Comparison of ENCODE assay signal across 39 cellular contexts in the genomic region with DNA sequence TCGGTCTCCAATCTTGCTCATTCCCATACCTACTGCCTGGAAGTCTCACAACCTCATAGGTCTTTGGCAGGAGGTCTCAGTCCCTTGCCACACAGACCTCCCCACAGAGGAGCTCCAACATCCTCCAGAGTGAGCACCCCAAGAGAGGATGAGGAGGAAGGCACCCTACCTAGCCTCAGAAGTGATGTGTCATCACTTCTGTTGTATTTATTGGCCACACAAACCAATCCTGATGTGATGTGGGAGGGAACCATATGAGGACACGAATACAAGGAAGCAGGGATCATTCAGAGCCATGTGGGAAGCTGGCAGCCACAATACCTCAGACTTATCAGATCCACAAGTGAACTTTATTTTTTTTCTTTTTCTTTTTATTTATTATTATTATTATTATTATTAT. TPM values are rescaled to one million over a fixed set of nuclear protein-coding genes. Genes with fewer than 3 reads are reported as not detected.
"Had no signal": no experiment of that assay in that cellular context is flagged by ENCODE, and none has a peak within 500 bp of the region (broad histone marks: within the 10 kb centered on the region; RNA-seq: fewer than 3 reads in every experiment).

No MANE protein-coding gene starts in this region.

- H3K27ac Mint-ChIP-seq: activated CD4-positive, alpha-beta memory T cell treated with anti-CD3 and anti-CD28 coated beads for 36 hours; activated CD4-positive, alpha-beta T cell treated with anti-CD3 and anti-CD28 coated beads for 36 hours; activated CD4-positive, alpha-beta T cell treated with anti-CD3 and anti-CD28 coated beads, Interleukin-2, amount 10 ng/mL, durations not matched to agents 24 days and 14 days; activated CD8-positive, alpha-beta memory T cell treated with anti-CD3 and anti-CD28 coated beads, Interleukin-2, amount 10 ng/mL, durations not matched to agents 7 days and 5 days; activated CD8-positive, alpha-beta T cell treated with anti-CD3 and anti-CD28 coated beads, Interleukin-2, amount 10 ng/mL, durations not matched to agents 7 days and 5 days; activated naive CD4-positive, alpha-beta T cell treated with anti-CD3 and anti-CD28 coated beads, Interleukin-2, amount 10 ng/mL, durations not matched to agents 7 days and 5 days; activated naive CD4-positive, alpha-beta T cell treated with anti-CD3 and anti-CD28 coated beads, Interleukin-2, amount 50 U/mL, for 72 hours; activated naive CD8-positive, alpha-beta T cell treated with anti-CD3 and anti-CD28 coated beads, Interleukin-2, amount 10 ng/mL, durations not matched to agents 7 days and 5 days; activated T-helper 1 cell treated with anti-CD3 and anti-CD28 coated beads, Interleukin-12 subunit alpha, Interleukin-12 subunit beta, Interleukin-2, Interleukin-4 antibody, amounts not matched to agents 30 ng/mL and 10 ng/mL and 1 ng/mL, durations not matched to agents 14 hours and 24 hours and 36 hours; activated T-helper 2 cell treated with anti-CD3 and anti-CD28 coated beads, Interferon-gamma antibody, Interleukin-2, Interleukin-4, amounts not matched to agents 10 μg/mL and 5 μg/mL and 100 μg/mL, durations not matched to agents 14 hours and 24 hours and 36 hours had no signal

- H3K36me3 ChIP-seq: ascending aorta, breast epithelium, cardiac muscle cell, colonic mucosa, esophagus squamous epithelium, gastroesophageal sphincter, heart right ventricle had no signal

- H3K27me3 Mint-ChIP-seq: activated CD4-positive, alpha-beta memory T cell treated with anti-CD3 and anti-CD28 coated beads for 36 hours; activated CD4-positive, alpha-beta T cell treated with anti-CD3 and anti-CD28 coated beads for 36 hours; brain had no signal

- DNase-seq: activated CD4-positive, alpha-beta memory T cell treated with anti-CD3 and anti-CD28 coated beads for 36 hours; activated CD4-positive, alpha-beta T cell treated with anti-CD3 and anti-CD28 coated beads for 36 hours; activated CD4-positive, alpha-beta T cell treated with anti-CD3 and anti-CD28 coated beads, Interleukin-2, amount 10 ng/mL, durations not matched to agents 24 days and 14 days; activated CD4-positive, CD25-positive, alpha-beta regulatory T cell; activated CD4-positive, CD25-positive, alpha-beta regulatory T cell treated with anti-CD3 and anti-CD28 coated beads, Interleukin-2, amount 50 U/mL, for 72 hours; activated CD8-positive, alpha-beta memory T cell treated with anti-CD3 and anti-CD28 coated beads, Interleukin-2, amount 10 ng/mL, durations not matched to agents 7 days and 5 days; activated CD8-positive, alpha-beta memory T cell treated with anti-CD3 and anti-CD28 coated beads, Interleukin-2, amount 50 U/mL, for 4 hours; activated CD8-positive, alpha-beta T cell treated with anti-CD3 and anti-CD28 coated beads, Interleukin-2, amount 10 ng/mL, durations not matched to agents 7 days and 5 days; activated effector memory CD4-positive, alpha-beta T cell treated with anti-CD3 and anti-CD28 coated beads, Interleukin-2, amount 50 U/mL, for 16 hours; activated naive CD4-positive, alpha-beta T cell; activated naive CD4-positive, alpha-beta T cell treated with anti-CD3 and anti-CD28 coated beads, Interleukin-2, amount 10 ng/mL, durations not matched to agents 7 days and 5 days; activated naive CD8-positive, alpha-beta T cell treated with anti-CD3 and anti-CD28 coated beads, Interleukin-2, amount 10 ng/mL, durations not matched to agents 7 days and 5 days; activated T-cell treated with anti-CD3 and anti-CD28 coated beads, Interleukin-2, amount 50 U/mL, for 1 hour; activated T-cell treated with anti-CD3 and anti-CD28 coated beads, Interleukin-2, amount 50 U/mL, for 48 hours; central memory CD4-positive, alpha-beta T cell; cerebellar nuclear complex; colonic mucosa; effector CD8-positive, alpha-beta T cell; esophagus squamous epithelium; foreskin melanocyte; heart right ventricle; T-helper 2 cell had no signal

- H3K4me1 ChIP-seq: ascending aorta, breast epithelium, colonic mucosa, gastroesophageal sphincter, heart right ventricle had no signal

- ATAC-seq: activated CD4-positive, alpha-beta T cell treated with anti-CD3 and anti-CD28 coated beads for 36 hours; activated CD8-positive, alpha-beta memory T cell treated with anti-CD3 and anti-CD28 coated beads, Interleukin-2, amount 10 ng/mL, durations not matched to agents 7 days and 5 days; activated CD8-positive, alpha-beta T cell treated with anti-CD3 and anti-CD28 coated beads, Interleukin-2, amount 10 ng/mL, durations not matched to agents 7 days and 5 days; activated naive CD4-positive, alpha-beta T cell treated with anti-CD3 and anti-CD28 coated beads, Interleukin-2, amount 50 U/mL, for 72 hours; gastroesophageal sphincter; heart right ventricle had no signal

- H3K4me3 ChIP-seq: ascending aorta, breast epithelium, cardiac muscle cell, colonic mucosa, esophagus squamous epithelium, gastroesophageal sphincter, heart right ventricle had no signal

- H3K27me3 ChIP-seq: ascending aorta, colonic mucosa had no signal

- H3K9me3 Mint-ChIP-seq: activated CD4-positive, alpha-beta memory T cell treated with anti-CD3 and anti-CD28 coated beads for 36 hours; activated CD4-positive, alpha-beta T cell treated with anti-CD3 and anti-CD28 coated beads, Interleukin-2, amount 10 ng/mL, durations not matched to agents 24 days and 14 days; activated naive CD4-positive, alpha-beta T cell treated with anti-CD3 and anti-CD28 coated beads, Interleukin-2, amount 10 ng/mL, durations not matched to agents 7 days and 5 days; activated naive CD4-positive, alpha-beta T cell treated with anti-CD3 and anti-CD28 coated beads, Interleukin-2, amount 50 U/mL, for 72 hours; activated naive CD8-positive, alpha-beta T cell treated with anti-CD3 and anti-CD28 coated beads, Interleukin-2, amount 10 ng/mL, durations not matched to agents 7 days and 5 days; activated T-helper 1 cell treated with anti-CD3 and anti-CD28 coated beads, Interleukin-12 subunit alpha, Interleukin-12 subunit beta, Interleukin-2, Interleukin-4 antibody, amounts not matched to agents 30 ng/mL and 10 ng/mL and 1 ng/mL, durations not matched to agents 14 hours and 24 hours and 36 hours; activated T-helper 2 cell treated with anti-CD3 and anti-CD28 coated beads, Interferon-gamma antibody, Interleukin-2, Interleukin-4, amounts not matched to agents 10 μg/mL and 5 μg/mL and 100 μg/mL, durations not matched to agents 14 hours and 24 hours and 36 hours; brain had no signal

- H3K36me3 Mint-ChIP-seq: activated CD4-positive, alpha-beta memory T cell treated with anti-CD3 and anti-CD28 coated beads for 36 hours; activated CD8-positive, alpha-beta memory T cell treated with anti-CD3 and anti-CD28 coated beads, Interleukin-2, amount 10 ng/mL, durations not matched to agents 7 days and 5 days; activated naive CD4-positive, alpha-beta T cell treated with anti-CD3 and anti-CD28 coated beads, Interleukin-2, amount 10 ng/mL, durations not matched to agents 7 days and 5 days; activated naive CD4-positive, alpha-beta T cell treated with anti-CD3 and anti-CD28 coated beads, Interleukin-2, amount 50 U/mL, for 72 hours; brain had no signal

- H3K9me3 ChIP-seq: ascending aorta, breast epithelium, colonic mucosa, esophagus squamous epithelium, gastroesophageal sphincter, heart right ventricle had no signal

- FAIRE-seq: endometrium, endothelial cell of umbilical vein had no signal

- H3K27ac ChIP-seq: ascending aorta, breast epithelium, cardiac muscle cell, colonic mucosa, epithelial cell of prostate, esophagus squamous epithelium, gastroesophageal sphincter, heart right ventricle had no signal

- H3K4me3 Mint-ChIP-seq: activated CD4-positive, alpha-beta memory T cell treated with anti-CD3 and anti-CD28 coated beads for 36 hours; activated CD4-positive, alpha-beta T cell treated with anti-CD3 and anti-CD28 coated beads for 36 hours; activated CD4-positive, alpha-beta T cell treated with anti-CD3 and anti-CD28 coated beads, Interleukin-2, amount 10 ng/mL, durations not matched to agents 24 days and 14 days; activated CD8-positive, alpha-beta memory T cell treated with anti-CD3 and anti-CD28 coated beads, Interleukin-2, amount 10 ng/mL, durations not matched to agents 7 days and 5 days; activated CD8-positive, alpha-beta T cell treated with anti-CD3 and anti-CD28 coated beads, Interleukin-2, amount 10 ng/mL, durations not matched to agents 7 days and 5 days; activated naive CD4-positive, alpha-beta T cell treated with anti-CD3 and anti-CD28 coated beads, Interleukin-2, amount 10 ng/mL, durations not matched to agents 7 days and 5 days; activated naive CD8-positive, alpha-beta T cell treated with anti-CD3 and anti-CD28 coated beads, Interleukin-2, amount 10 ng/mL, durations not matched to agents 7 days and 5 days; activated T-helper 1 cell treated with anti-CD3 and anti-CD28 coated beads, Interleukin-12 subunit alpha, Interleukin-12 subunit beta, Interleukin-2, Interleukin-4 antibody, amounts not matched to agents 30 ng/mL and 10 ng/mL and 1 ng/mL, durations not matched to agents 14 hours and 24 hours and 36 hours; brain had no signal

RNA-seq across cellular contexts. Expression of a gene that starts 9.0 kb away (rescaled TPM):
- total RNA-seq: activated CD4-positive, alpha-beta memory T cell treated with anti-CD3 and anti-CD28 coated beads for 36 hours; activated CD4-positive, alpha-beta T cell treated with anti-CD3 and anti-CD28 coated beads, Interleukin-2, amount 10 ng/mL, durations not matched to agents 24 days and 14 days; activated CD8-positive, alpha-beta memory T cell treated with anti-CD3 and anti-CD28 coated beads for 36 hours; activated CD8-positive, alpha-beta memory T cell treated with anti-CD3 and anti-CD28 coated beads, Interleukin-2, amount 10 ng/mL, durations not matched to agents 7 days and 5 days; activated CD8-positive, alpha-beta T cell treated with anti-CD3 and anti-CD28 coated beads, Interleukin-2, amount 10 ng/mL, durations not matched to agents 7 days and 5 days; activated T-helper 1 cell treated with anti-CD3 and anti-CD28 coated beads, Interleukin-12 subunit alpha, Interleukin-12 subunit beta, Interleukin-2, Interleukin-4 antibody, amounts not matched to agents 30 ng/mL and 10 ng/mL and 1 ng/mL, durations not matched to agents 14 hours and 24 hours and 36 hours; activated T-helper 2 cell treated with anti-CD3 and anti-CD28 coated beads, Interferon-gamma antibody, Interleukin-2, Interleukin-4, amounts not matched to agents 10 μg/mL and 5 μg/mL and 100 μg/mL, durations not matched to agents 14 hours and 24 hours and 36 hours; ascending aorta; breast epithelium; colonic mucosa; dermis microvascular lymphatic vessel endothelial cell; endothelial cell of umbilical vein; fibroblast of lung; fibroblast of villous mesenchyme; gastroesophageal sphincter; glomerular endothelial cell; heart right ventricle had no signal
- polyA plus RNA-seq: fibroblast of lung had no signal

RNA-seq across cellular contexts. Expression of a gene that starts 24.5 kb away (rescaled TPM):
- total RNA-seq: activated CD4-positive, alpha-beta memory T cell treated with anti-CD3 and anti-CD28 coated beads for 36 hours; activated CD4-positive, alpha-beta T cell treated with anti-CD3 and anti-CD28 coated beads for 36 hours; activated CD4-positive, alpha-beta T cell treated with anti-CD3 and anti-CD28 coated beads, Interleukin-2, amount 10 ng/mL, durations not matched to agents 24 days and 14 days; activated CD8-positive, alpha-beta memory T cell treated with anti-CD3 and anti-CD28 coated beads for 36 hours; activated CD8-positive, alpha-beta memory T cell treated with anti-CD3 and anti-CD28 coated beads, Interleukin-2, amount 10 ng/mL, durations not matched to agents 7 days and 5 days; activated CD8-positive, alpha-beta T cell treated with anti-CD3 and anti-CD28 coated beads, Interleukin-2, amount 10 ng/mL, durations not matched to agents 7 days and 5 days; activated naive CD4-positive, alpha-beta T cell treated with anti-CD3 and anti-CD28 coated beads, Interleukin-2, amount 50 U/mL, for 72 hours; activated naive CD8-positive, alpha-beta T cell treated with anti-CD3 and anti-CD28 coated beads, Interleukin-2, amount 10 ng/mL, durations not matched to agents 7 days and 5 days; activated T-helper 1 cell treated with anti-CD3 and anti-CD28 coated beads, Interleukin-12 subunit alpha, Interleukin-12 subunit beta, Interleukin-2, Interleukin-4 antibody, amounts not matched to agents 30 ng/mL and 10 ng/mL and 1 ng/mL, durations not matched to agents 14 hours and 24 hours and 36 hours; activated T-helper 2 cell treated with anti-CD3 and anti-CD28 coated beads, Interferon-gamma antibody, Interleukin-2, Interleukin-4, amounts not matched to agents 10 μg/mL and 5 μg/mL and 100 μg/mL, durations not matched to agents 14 hours and 24 hours and 36 hours; ascending aorta; breast epithelium; colonic mucosa; dermis microvascular lymphatic vessel endothelial cell; endothelial cell of umbilical vein; esophagus squamous epithelium; fibroblast of lung; fibroblast of villous mesenchyme; gastroesophageal sphincter; glomerular endothelial cell; heart right ventricle had no signal
- polyA plus RNA-seq: cardiac muscle cell, endothelial cell of umbilical vein, esophagus, fibroblast of lung, heart right ventricle had no signal
